ENCODE assay signal across 9 cellular contexts in the genomic region with DNA sequence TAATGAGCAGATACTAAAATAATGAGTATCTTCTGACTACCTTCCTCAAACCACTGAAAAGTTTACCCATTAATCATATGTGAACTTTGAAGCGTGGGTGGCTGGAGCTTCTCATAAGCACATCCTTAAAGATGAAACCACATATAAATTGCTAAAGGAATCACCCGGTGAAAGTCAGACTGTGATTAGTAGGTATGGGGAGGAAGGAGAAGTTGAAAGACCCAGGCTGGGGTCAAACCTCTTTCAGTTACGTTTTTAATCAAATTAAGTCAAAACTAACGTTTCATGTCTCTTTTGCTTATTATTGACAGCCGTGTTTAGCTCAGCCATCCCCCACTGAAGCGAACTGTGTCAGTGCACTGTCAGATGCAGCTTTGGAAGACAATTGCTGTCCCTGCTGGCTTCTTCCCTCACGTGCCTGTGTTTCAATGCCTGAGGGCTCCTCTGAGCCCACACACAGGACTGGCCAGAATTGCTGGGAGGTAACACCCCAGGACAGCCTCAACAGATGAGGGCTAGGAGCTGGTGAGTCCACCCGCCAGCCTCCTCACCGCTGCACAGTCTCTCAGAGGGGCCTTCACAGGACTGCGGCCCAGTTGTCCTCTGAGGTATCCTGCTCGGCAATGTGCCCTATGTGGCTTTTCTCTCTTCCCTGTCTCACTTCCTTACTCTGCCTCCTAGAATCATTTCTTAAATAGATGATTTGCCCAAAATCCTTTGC.
DNase-seq lines count a peak whose midpoint lies in the region; ATAC-seq and TF ChIP-seq lines count a peak whose summit lies in the region.
"Had no signal": no experiment of that assay in that cellular context is flagged by ENCODE, and none has a peak within 500 bp of the region (broad histone marks: within the 10 kb centered on the region; RNA-seq: fewer than 3 reads in every experiment).

No MANE protein-coding gene starts in this region.

- no peaks in the 10 kb centered on the region for H3K9me3 Mint-ChIP-seq in memory B cell

- no peaks in the 10 kb centered on the region for H3K36me3 Mint-ChIP-seq in memory B cell

- in situ Hi-C loops in KBM-7 (cut with MboI; ENCODE audit: low pct_unique_long_range_greater_than_20kb, low sequenced_read_pairs), result no loop called here

- no peak for TF ChIP-seq POLR2A in erythroblast (IDR thresholded peaks at IDR 0.05; ENCODE audit: low read length)

- peaks cover 27% of the 10 kb centered on the region for H3K4me1 Mint-ChIP-seq in memory B cell

- H3K4me3 Mint-ChIP-seq in memory B cell, result peak overlapping the region; percentile 69

- peak overlapping the region; percentile 24 for H3K4me3 ChIP-seq in GM12865 (ENCODE audit: low read depth, low read length)

- no peaks in the 10 kb centered on the region for H3K27me3 Mint-ChIP-seq in memory B cell

- peak; percentile 95 for DNase-seq in GM12865 (ENCODE audit: low read depth)
- peak; percentile 36 for DNase-seq in KBM-7
- DNase-seq in activated T-cell treated with anti-CD3 and anti-CD28 coated beads for 24 hours (ENCODE audit: low read depth), result peak; percentile 40
- DNase-seq in memory B cell (ENCODE audit: low spot score in 2 of 2), result peak in 1 of 2 donors; percentile 20
- no peak for DNase-seq in erythroblast (lab: John Stamatoyannopoulos, UW)
- no peak for DNase-seq in NCI-H526 treated with DMSO at 0.1 percent for 48 hours (lab: John Stamatoyannopoulos, UW)
- DNase-seq in NCI-H2171 (lab: John Stamatoyannopoulos, UW), result no peak
- DNase-seq: left cardiac atrium had no signal

- TF ChIP-seq CTCF in GM12865 (IDR thresholded peaks at IDR 0.05; ENCODE audit: insufficient read depth, low read depth, low read length, missing control alignments), result no peak

- ATAC-seq in GM21576 (IDR thresholded peaks at IDR 0.05; ENCODE audit: unreplicated experiment) (peak; percentile 68), memory B cell (ENCODE audit: low read depth) (peak; percentile 57)

- H3K27ac Mint-ChIP-seq in memory B cell, result peak overlapping the region; percentile 94

Comparison
In these comparisons a context has a peak if more than half of its experiments do, and no peak if none do; other contexts are left out.
1. DNase-seq: peak in GM12865 (single experiment), KBM-7 (single experiment) and activated T-cell treated with anti-CD3 and anti-CD28 coated beads for 24 hours (single experiment); none in erythroblast (0 of 2), NCI-H526 treated with DMSO at 0.1 percent for 48 hours (single experiment) and NCI-H2171 (single experiment).